ENCODE assay signal across 1 cellular context in genomic region chr21:45577806-45578801, GRCh38.
TF ChIP-seq lines count a peak whose summit lies in the region.

No MANE protein-coding gene starts in this region.

TF ChIP-seq in HEK293, 187 proteins besides CTCF, POLR2A, EP300 and RAD21 (continued from another document):
- TF ChIP-seq ZNF391 (tag by site-specific recombination; IDR thresholded peaks at IDR 0.05; ENCODE audit: borderline replicate concordance, low read depth) (no peak), PRDM10 (tag by site-specific recombination; IDR thresholded peaks at IDR 0.05) (no peak), ZNF398 (tag by site-specific recombination; IDR thresholded peaks at IDR 0.05) (no peak), ZNF600 (tag by site-specific recombination; IDR thresholded peaks at IDR 0.05) (0 out of 2 replicates have a peak, but pooled peaks have one; percentile 35), ZNF18 (tag by site-specific recombination; IDR thresholded peaks at IDR 0.05) (no peak), TSHZ1 (tag by site-specific recombination; IDR thresholded peaks at IDR 0.05; ENCODE audit: borderline replicate concordance) (no peak), ZBTB10 (tag by site-specific recombination; IDR thresholded peaks at IDR 0.05) (no peak), ZNF292 (tag by site-specific recombination; IDR thresholded peaks at IDR 0.05; ENCODE audit: borderline replicate concordance, low read depth) (no peak), TRIM28 (IDR thresholded peaks at IDR 0.05; ENCODE audit: borderline replicate concordance, low read length) (no peak), ZFP69B (tag by site-specific recombination; IDR thresholded peaks at IDR 0.05) (no peak), SP3 (tag by site-specific recombination; IDR thresholded peaks at IDR 0.05) (no peak), ZNF138 (tag by site-specific recombination; IDR thresholded peaks at IDR 0.05; ENCODE audit: borderline replicate concordance) (no peak), ZNF449 (tag by site-specific recombination; IDR thresholded peaks at IDR 0.05) (no peak), HIC1 (tag by site-specific recombination; IDR thresholded peaks at IDR 0.05) (no peak), ZNF404 (tag by site-specific recombination; IDR thresholded peaks at IDR 0.05) (no peak), GFI1B (tag by site-specific recombination; IDR thresholded peaks at IDR 0.05) (no peak), ZNF514 (tag by site-specific recombination; IDR thresholded peaks at IDR 0.05) (no peak), ZNF529 (tag by site-specific recombination; IDR thresholded peaks at IDR 0.05; ENCODE audit: insufficient replicate concordance) (no peak), KLF10 (tag by site-specific recombination; IDR thresholded peaks at IDR 0.05) (no peak)
TF ChIP-seq in HEK293: peak in this region for 6.
